In genomic region chr1:212070720-212071302, GRCh38 we compare ENCODE assay signal across 9 cellular contexts. TPM values are rescaled to one million over a fixed set of nuclear protein-coding genes. Genes with fewer than 3 reads are reported as not detected.
A peak's percentile ranks its signal among the peaks of the same experiment; 100 is the strongest.
DNase-seq lines count a peak whose midpoint lies in the region; ATAC-seq and TF ChIP-seq lines count a peak whose summit lies in the region.
"Had no signal": no experiment of that assay in that cellular context is flagged by ENCODE, and none has a peak within 500 bp of the region (broad histone marks: within the 10 kb centered on the region; RNA-seq: fewer than 3 reads in every experiment).

No MANE protein-coding gene starts in this region.

- H3K79me2 ChIP-seq in DND-41 (ENCODE audit: insufficient read depth, low read length) = peaks cover 8% of the 10 kb centered on the region
- H3K79me2 ChIP-seq in Karpas-422 (ENCODE audit: low read length) = peaks cover 2% of the 10 kb centered on the region; the same call in 1 of the 2 replicates

- CTCF ChIA-PET in activated CD8-positive, alpha-beta T cell treated with anti-CD3 and anti-CD28 coated beads for 36 hours (lab: Charles Lee) = interaction anchor here (0.8 to 4.8 kb wide), 21 partner anchors 7 to 406 kb away, joined by 3 to 59 read pairs (median 4); partner anchors contain the start of genes DTL and INTS7

- H3K9me3 ChIP-seq in DND-41 (ENCODE audit: insufficient read depth, low read length, severe bottlenecking) = no peaks in the 10 kb centered on the region
- H3K9me3 ChIP-seq in Karpas-422 (ENCODE audit: low read length) = no peaks in the 10 kb centered on the region

- no peak overlapping the region for H3K4me3 ChIP-seq in DND-41 (ENCODE audit: low read depth in 1 of 2, low read length in 2 of 2)
- H3K4me3 ChIP-seq in Karpas-422 (ENCODE audit: low read length) = no peak overlapping the region
- H3K4me3 ChIP-seq: skin epidermis had no signal

- H3K4me2 ChIP-seq in DND-41 (ENCODE audit: insufficient read depth, low read length) (no peak overlapping the region), Karpas-422 (ENCODE audit: low read depth, low read length, poor library complexity, severe bottlenecking) (no peak overlapping the region)

- H3K36me3 ChIP-seq in DND-41 (ENCODE audit: insufficient read depth, low read length) (peaks cover 91% of the 10 kb centered on the region), Karpas-422 (ENCODE audit: insufficient read depth, low read length) (peaks cover 64% of the 10 kb centered on the region; the same call in 1 of the 2 replicates)

- ATAC-seq in DND-41 (ENCODE audit: insufficient read depth, low read depth) = peak; percentile 68
- ATAC-seq in activated CD8-positive, alpha-beta T cell treated with anti-CD3 and anti-CD28 coated beads for 36 hours = peak; percentile 42
- ATAC-seq in left cardiac atrium = peak; percentile 71 to 77
- ATAC-seq in sciatic nerve = peak; percentile 85
- ATAC-seq in HG03045 (IDR thresholded peaks at IDR 0.05; ENCODE audit: unreplicated experiment) = no peak
- ATAC-seq in GM18519 (IDR thresholded peaks at IDR 0.05; ENCODE audit: low FRiP score, unreplicated experiment) = no peak
- ATAC-seq in HG03457 (IDR thresholded peaks at IDR 0.05; ENCODE audit: unreplicated experiment) = no peak

- intact Hi-C loops in activated CD8-positive, alpha-beta T cell treated with anti-CD3 and anti-CD28 coated beads for 36 hours (cut with micrococcal nuclease) = no loop called here
- intact Hi-C loops in left cardiac atrium (cut with DNase I) (loop anchor here (2.0 to 5.0 kb wide), 5 partner anchors 216 to 386 kb away; partner anchors contain the start of gene PPP2R5A (in 1 of the 2)), sciatic nerve (cut with DNase I) (loop anchor here (10.0 kb wide), 1 partner anchor 384 kb away; no protein-coding TSS in a partner anchor)

- peaks cover 59% of the 10 kb centered on the region for H3K36me3 Mint-ChIP-seq in activated CD8-positive, alpha-beta T cell treated with anti-CD3 and anti-CD28 coated beads for 36 hours (ENCODE audit: low read depth)

- H3K9ac ChIP-seq in DND-41 (ENCODE audit: low read depth, low read length) = no peak overlapping the region
- H3K9ac ChIP-seq in Karpas-422 (ENCODE audit: low read length) = no peak overlapping the region

- H3K27me3 ChIP-seq in DND-41 (ENCODE audit: insufficient read depth, low read length, poor library complexity) (no peaks in the 10 kb centered on the region), Karpas-422 (ENCODE audit: low read length) (no peaks in the 10 kb centered on the region)

- H4K20me1 ChIP-seq in DND-41 (ENCODE audit: insufficient read depth, low read length) = 0 out of 2 replicates have a peak, but pooled peaks cover 3% of the 10 kb centered on the region
- no peaks in the 10 kb centered on the region for H4K20me1 ChIP-seq in Karpas-422 (ENCODE audit: insufficient read depth, low read depth, low read length)

- POLR2A ChIA-PET in activated CD8-positive, alpha-beta T cell treated with anti-CD3 and anti-CD28 coated beads for 36 hours (lab: Charles Lee) = interaction anchor here (1.6 kb wide), 1 partner anchor 35 kb away, joined by 4 read pairs; the partner anchor contains the start of genes DTL and INTS7

- no peak overlapping the region for H3K27ac Mint-ChIP-seq in activated CD8-positive, alpha-beta T cell treated with anti-CD3 and anti-CD28 coated beads for 36 hours

- no peaks in the 10 kb centered on the region for H3K27me3 Mint-ChIP-seq in activated CD8-positive, alpha-beta T cell treated with anti-CD3 and anti-CD28 coated beads for 36 hours

- H3K9me2 ChIP-seq in Karpas-422 (replicated peaks; ENCODE audit: insufficient read depth, low read length) = no peaks in the 10 kb centered on the region

- H2AFZ ChIP-seq in DND-41 (ENCODE audit: low read depth, low read length) (no peak overlapping the region), Karpas-422 (ENCODE audit: low read length) (no peak overlapping the region)

- H3K27ac ChIP-seq in DND-41 (ENCODE audit: low read length) (no peak overlapping the region), Karpas-422 (ENCODE audit: low read length) (no peak overlapping the region)

- no peaks in the 10 kb centered on the region for H3K9me3 Mint-ChIP-seq in activated CD8-positive, alpha-beta T cell treated with anti-CD3 and anti-CD28 coated beads for 36 hours

- no peaks in the 10 kb centered on the region for H3K4me1 Mint-ChIP-seq in activated CD8-positive, alpha-beta T cell treated with anti-CD3 and anti-CD28 coated beads for 36 hours (ENCODE audit: low read depth)

- no peak overlapping the region for H3K4me3 Mint-ChIP-seq in activated CD8-positive, alpha-beta T cell treated with anti-CD3 and anti-CD28 coated beads for 36 hours

- no peak for DNase-seq in DND-41
- peak; percentile 58 for DNase-seq in Karpas-422
- DNase-seq in activated CD8-positive, alpha-beta T cell treated with anti-CD3 and anti-CD28 coated beads for 36 hours = no peak
- no peak for DNase-seq in left cardiac atrium
- DNase-seq in sciatic nerve (ENCODE audit: low spot score) = no peak

- no peaks in the 10 kb centered on the region for H3K4me1 ChIP-seq in DND-41 (ENCODE audit: insufficient read depth, low read length)
- H3K4me1 ChIP-seq in Karpas-422 (ENCODE audit: low read length) = peaks cover 6% of the 10 kb centered on the region; the same call in 1 of the 2 replicates

- peak; percentile 69 for TF ChIP-seq CTCF in DND-41 (IDR thresholded peaks at IDR 0.05; ENCODE audit: borderline replicate concordance, extremely low read depth, low read length, poor library complexity, severe bottlenecking)
- peak; percentile 36 for TF ChIP-seq CTCF in activated CD8-positive, alpha-beta T cell treated with anti-CD3 and anti-CD28 coated beads for 36 hours (IDR thresholded peaks at IDR 0.05)

RNA-seq across cellular contexts. Expression of gene DTL, which starts 35.3 kb away (rescaled TPM):
- 10.4 and 13.5 TPM in 2 replicates for total RNA-seq in Karpas-422 (2014; rRNA removed; shearing (Covaris generic); ENCODE audit: low replicate concordance)
- 10 to 100 TPM; 92.0 to 95.9 TPM for total RNA-seq in activated CD8-positive, alpha-beta T cell treated with anti-CD3 and anti-CD28 coated beads for 36 hours
- total RNA-seq in left cardiac atrium = 1 to 10 TPM in 1 of 2 donors, under 1 TPM in 1; 0.71 to 3.9 TPM
- total RNA-seq in sciatic nerve = 0.71 TPM

RNA-seq across cellular contexts. Expression of gene INTS7, which starts 35.5 kb away (rescaled TPM):
- 22.4 and 38.3 TPM in 2 replicates for total RNA-seq in Karpas-422 (2014; rRNA removed; shearing (Covaris generic); ENCODE audit: low replicate concordance)
- 10 to 100 TPM; 23.2 to 25.4 TPM for total RNA-seq in activated CD8-positive, alpha-beta T cell treated with anti-CD3 and anti-CD28 coated beads for 36 hours
- 10 to 100 TPM in 1 of 2 donors, 1 to 10 TPM in 1; 8.1 to 10.2 TPM for total RNA-seq in left cardiac atrium
- total RNA-seq in sciatic nerve = 10.4 TPM

Comparison
In these comparisons a context has a peak if more than half of its experiments do, and no peak if none do; other contexts are left out.
1. ATAC-seq: peak in DND-41 (single experiment), activated CD8-positive, alpha-beta T cell treated with anti-CD3 and anti-CD28 coated beads for 36 hours (single experiment), left cardiac atrium (2 of 2) and sciatic nerve (single experiment); none in HG03045 (single experiment), GM18519 (single experiment) and HG03457 (single experiment).